16 cellular contexts compared by ENCODE assay signal in genomic region chr11:77412814-77413213, GRCh38.
DNase-seq lines count a peak whose midpoint lies in the region; ATAC-seq and TF ChIP-seq lines count a peak whose summit lies in the region.
"Had no signal": no experiment of that assay in that cellular context is flagged by ENCODE, and none has a peak within 500 bp of the region (broad histone marks: within the 10 kb centered on the region; RNA-seq: fewer than 3 reads in every experiment).

No MANE protein-coding gene starts in this region.

- H3K4me1 ChIP-seq in hepatocyte (ENCODE audit: insufficient read depth): peaks cover 15% of the 10 kb centered on the region
- H3K4me1 ChIP-seq: prostate gland had no signal

- peak overlapping the region; percentile 87 for H3K4me2 ChIP-seq in hepatocyte

- H3K27me3 ChIP-seq in hepatocyte: no peaks in the 10 kb centered on the region
- H3K27me3 ChIP-seq: testis had no signal

- peaks cover 87% of the 10 kb centered on the region for H3K79me2 ChIP-seq in hepatocyte

- no peaks in the 10 kb centered on the region for H3K9me2 ChIP-seq in hepatocyte (replicated peaks; ENCODE audit: insufficient read depth)

- H3K9me3 ChIP-seq in hepatocyte (ENCODE audit: low read depth): no peaks in the 10 kb centered on the region
- H3K9me3 ChIP-seq: prostate gland, testis had no signal

- peaks cover 3% of the 10 kb centered on the region for H4K20me1 ChIP-seq in hepatocyte (ENCODE audit: insufficient read depth, poor library complexity, severe bottlenecking)

- DNase-seq in activated naive CD4-positive, alpha-beta T cell treated with anti-CD3 and anti-CD28 coated beads, Interleukin-2, amount 10 ng/mL, durations not matched to agents 7 days and 5 days: no peak
- no peak for DNase-seq in activated naive CD4-positive, alpha-beta T cell treated with anti-CD3 and anti-CD28 coated beads, Interleukin-2, amount 50 U/mL, for 72 hours (ENCODE audit: low spot score in 2 of 2)
- DNase-seq in hepatocyte (ENCODE audit: low spot score): no peak
- DNase-seq in stimulated activated naive CD8-positive, alpha-beta T cell treated with anti-CD3 and anti-CD28 coated beads, Interleukin-15, amount 100 ng/mL, for 72 hours: no peak
- no peak for DNase-seq in ecto neural progenitor cell (ENCODE audit: low spot score)
- no peak for DNase-seq in SKM-1 (lab: John Stamatoyannopoulos, UW; ENCODE audit: unreplicated experiment)
- DNase-seq: activated CD4-positive, alpha-beta T cell treated with anti-CD3 and anti-CD28 coated beads, Interleukin-2, amount 50 U/mL, for 4 hours; kidney; midbrain; NCI-H187; NCI-H526; T1000; testis had no signal

- H3K27me3 Mint-ChIP-seq in activated naive CD4-positive, alpha-beta T cell treated with anti-CD3 and anti-CD28 coated beads, Interleukin-2, amount 10 ng/mL, durations not matched to agents 7 days and 5 days: no peaks in the 10 kb centered on the region
- no peaks in the 10 kb centered on the region for H3K27me3 Mint-ChIP-seq in stimulated activated naive CD8-positive, alpha-beta T cell treated with anti-CD3 and anti-CD28 coated beads, Interleukin-15, amount 100 ng/mL, for 72 hours

- ATAC-seq in activated naive CD4-positive, alpha-beta T cell treated with anti-CD3 and anti-CD28 coated beads, Interleukin-2, amount 50 U/mL, for 72 hours: no peak
- no peak for ATAC-seq in stimulated activated naive CD8-positive, alpha-beta T cell treated with anti-CD3 and anti-CD28 coated beads, Interleukin-15, amount 100 ng/mL, for 72 hours
- no peak for ATAC-seq in HG03025 (IDR thresholded peaks at IDR 0.05; ENCODE audit: low FRiP score, unreplicated experiment)

- peaks cover 41% of the 10 kb centered on the region for H3K4me1 Mint-ChIP-seq in activated naive CD4-positive, alpha-beta T cell treated with anti-CD3 and anti-CD28 coated beads, Interleukin-2, amount 10 ng/mL, durations not matched to agents 7 days and 5 days
- peaks cover 44% of the 10 kb centered on the region for H3K4me1 Mint-ChIP-seq in stimulated activated naive CD8-positive, alpha-beta T cell treated with anti-CD3 and anti-CD28 coated beads, Interleukin-15, amount 100 ng/mL, for 72 hours

- CTCF ChIA-PET in activated naive CD4-positive, alpha-beta T cell treated with anti-CD3 and anti-CD28 coated beads, Interleukin-2, amount 10 ng/mL, durations not matched to agents 7 days and 5 days (lab: Charles Lee): interaction anchor here (1.5 to 1.9 kb wide), 3 partner anchors 41 to 135 kb away, joined by 3 to 11 read pairs (median 4); no protein-coding TSS in a partner anchor

- H3K27ac ChIP-seq in VCaP: peak overlapping the region; percentile 72
- no peak overlapping the region for H3K27ac ChIP-seq in hepatocyte

- H3K36me3 Mint-ChIP-seq in activated naive CD4-positive, alpha-beta T cell treated with anti-CD3 and anti-CD28 coated beads, Interleukin-2, amount 10 ng/mL, durations not matched to agents 7 days and 5 days: peaks cover 16% of the 10 kb centered on the region
- H3K36me3 Mint-ChIP-seq in activated naive CD4-positive, alpha-beta T cell treated with anti-CD3 and anti-CD28 coated beads, Interleukin-2, amount 50 U/mL, for 72 hours: peaks cover 6 to 7% of the 10 kb centered on the region in 2 donors

- WGBS in hepatocyte (ENCODE audit: low lambda C conversion rate, missing lambda C conversion rate): 82% methylated on average over 5 of the region's 5 CpGs

- H3K27ac Mint-ChIP-seq in activated naive CD4-positive, alpha-beta T cell treated with anti-CD3 and anti-CD28 coated beads, Interleukin-2, amount 10 ng/mL, durations not matched to agents 7 days and 5 days: peak overlapping the region; percentile 64
- H3K27ac Mint-ChIP-seq in activated naive CD4-positive, alpha-beta T cell treated with anti-CD3 and anti-CD28 coated beads, Interleukin-2, amount 50 U/mL, for 72 hours: peak overlapping the region in 1 of 2 donors; percentile 85
- peak overlapping the region in 1 of 2 donors; percentile 20 for H3K27ac Mint-ChIP-seq in stimulated activated naive CD8-positive, alpha-beta T cell treated with anti-CD3 and anti-CD28 coated beads, Interleukin-15, amount 100 ng/mL, for 72 hours

- H3K4me3 Mint-ChIP-seq in activated naive CD4-positive, alpha-beta T cell treated with anti-CD3 and anti-CD28 coated beads, Interleukin-2, amount 10 ng/mL, durations not matched to agents 7 days and 5 days: no peak overlapping the region
- peak overlapping the region; percentile 54 to 97 for H3K4me3 Mint-ChIP-seq in stimulated activated naive CD8-positive, alpha-beta T cell treated with anti-CD3 and anti-CD28 coated beads, Interleukin-15, amount 100 ng/mL, for 72 hours

- no peak overlapping the region for H2AFZ ChIP-seq in hepatocyte

- TF ChIP-seq CTCF in VCaP (conservative IDR thresholded peaks at IDR 0.05) (no peak), hepatocyte (IDR thresholded peaks at IDR 0.05; ENCODE audit: poor library complexity) (no peak)

- H3K4me3 ChIP-seq in hepatocyte: no peak overlapping the region

- H3K36me3 ChIP-seq in hepatocyte (replicated peaks; ENCODE audit: insufficient read depth, low read depth): no peaks in the 10 kb centered on the region
- H3K36me3 ChIP-seq: prostate gland had no signal

- no peaks in the 10 kb centered on the region for H3K9me3 Mint-ChIP-seq in activated naive CD4-positive, alpha-beta T cell treated with anti-CD3 and anti-CD28 coated beads, Interleukin-2, amount 10 ng/mL, durations not matched to agents 7 days and 5 days
- H3K9me3 Mint-ChIP-seq in activated naive CD4-positive, alpha-beta T cell treated with anti-CD3 and anti-CD28 coated beads, Interleukin-2, amount 50 U/mL, for 72 hours: no peaks in the 10 kb centered on the region
- H3K9me3 Mint-ChIP-seq in stimulated activated naive CD8-positive, alpha-beta T cell treated with anti-CD3 and anti-CD28 coated beads, Interleukin-15, amount 100 ng/mL, for 72 hours: no peaks in the 10 kb centered on the region
